Comparison of ENCODE assay signal across 1 cellular context in the genomic region with DNA sequence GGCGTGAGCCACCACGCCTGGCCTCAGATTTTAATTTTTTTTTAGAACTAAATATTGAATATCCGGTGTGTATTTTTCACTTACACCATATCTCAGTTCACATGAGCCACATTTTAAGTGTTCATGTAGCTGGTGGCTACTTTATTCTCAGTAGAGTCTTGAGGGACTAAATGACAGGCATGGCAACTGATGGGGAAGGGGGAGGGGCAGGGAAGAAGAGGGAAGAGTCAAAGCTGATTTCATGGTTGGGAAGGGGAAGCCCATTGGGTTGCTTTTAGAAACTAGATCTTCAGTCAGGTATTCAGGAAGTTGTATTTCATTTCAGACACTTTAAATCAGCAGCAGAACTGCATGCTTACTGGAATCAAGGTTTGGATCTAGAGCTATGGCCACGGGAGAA.
TF ChIP-seq lines count a peak whose summit lies in the region.

No MANE protein-coding gene starts in this region.

TF ChIP-seq in HepG2, 621 proteins besides CTCF, POLR2A, EP300 and RAD21:
- TF ChIP-seq, protein P1, sequence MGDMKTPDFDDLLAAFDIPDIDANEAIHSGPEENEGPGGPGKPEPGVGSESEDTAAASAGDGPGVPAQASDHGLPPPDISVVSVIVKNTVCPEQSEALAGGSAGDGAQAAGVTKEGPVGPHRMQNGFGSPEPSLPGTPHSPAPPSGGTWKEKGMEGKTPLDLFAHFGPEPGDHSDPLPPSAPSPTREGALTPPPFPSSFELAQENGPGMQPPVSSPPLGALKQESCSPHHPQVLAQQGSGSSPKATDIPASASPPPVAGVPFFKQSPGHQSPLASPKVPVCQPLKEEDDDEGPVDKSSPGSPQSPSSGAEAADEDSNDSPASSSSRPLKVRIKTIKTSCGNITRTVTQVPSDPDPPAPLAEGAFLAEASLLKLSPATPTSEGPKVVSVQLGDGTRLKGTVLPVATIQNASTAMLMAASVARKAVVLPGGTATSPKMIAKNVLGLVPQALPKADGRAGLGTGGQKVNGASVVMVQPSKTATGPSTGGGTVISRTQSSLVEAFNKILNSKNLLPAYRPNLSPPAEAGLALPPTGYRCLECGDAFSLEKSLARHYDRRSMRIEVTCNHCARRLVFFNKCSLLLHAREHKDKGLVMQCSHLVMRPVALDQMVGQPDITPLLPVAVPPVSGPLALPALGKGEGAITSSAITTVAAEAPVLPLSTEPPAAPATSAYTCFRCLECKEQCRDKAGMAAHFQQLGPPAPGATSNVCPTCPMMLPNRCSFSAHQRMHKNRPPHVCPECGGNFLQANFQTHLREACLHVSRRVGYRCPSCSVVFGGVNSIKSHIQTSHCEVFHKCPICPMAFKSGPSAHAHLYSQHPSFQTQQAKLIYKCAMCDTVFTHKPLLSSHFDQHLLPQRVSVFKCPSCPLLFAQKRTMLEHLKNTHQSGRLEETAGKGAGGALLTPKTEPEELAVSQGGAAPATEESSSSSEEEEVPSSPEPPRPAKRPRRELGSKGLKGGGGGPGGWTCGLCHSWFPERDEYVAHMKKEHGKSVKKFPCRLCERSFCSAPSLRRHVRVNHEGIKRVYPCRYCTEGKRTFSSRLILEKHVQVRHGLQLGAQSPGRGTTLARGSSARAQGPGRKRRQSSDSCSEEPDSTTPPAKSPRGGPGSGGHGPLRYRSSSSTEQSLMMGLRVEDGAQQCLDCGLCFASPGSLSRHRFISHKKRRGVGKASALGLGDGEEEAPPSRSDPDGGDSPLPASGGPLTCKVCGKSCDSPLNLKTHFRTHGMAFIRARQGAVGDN (CRISPR knock-in tag; IDR thresholded peaks at IDR 0.05) = no peak
- TF ChIP-seq ZFP36L2 (CRISPR knock-in tag; IDR thresholded peaks at IDR 0.05) (no peak), MED13 (CRISPR knock-in tag; IDR thresholded peaks at IDR 0.05) (no peak), HNRNPK (IDR thresholded peaks at IDR 0.05; ENCODE audit: low read depth, low read length, poor library complexity, severe bottlenecking) (peak; percentile 31), ZKSCAN8 (CRISPR knock-in tag; IDR thresholded peaks at IDR 0.05; ENCODE audit: borderline replicate concordance) (no peak), EEA1 (CRISPR knock-in tag; IDR thresholded peaks at IDR 0.05; ENCODE audit: borderline replicate concordance) (no peak)
- TF ChIP-seq, protein P2, sequence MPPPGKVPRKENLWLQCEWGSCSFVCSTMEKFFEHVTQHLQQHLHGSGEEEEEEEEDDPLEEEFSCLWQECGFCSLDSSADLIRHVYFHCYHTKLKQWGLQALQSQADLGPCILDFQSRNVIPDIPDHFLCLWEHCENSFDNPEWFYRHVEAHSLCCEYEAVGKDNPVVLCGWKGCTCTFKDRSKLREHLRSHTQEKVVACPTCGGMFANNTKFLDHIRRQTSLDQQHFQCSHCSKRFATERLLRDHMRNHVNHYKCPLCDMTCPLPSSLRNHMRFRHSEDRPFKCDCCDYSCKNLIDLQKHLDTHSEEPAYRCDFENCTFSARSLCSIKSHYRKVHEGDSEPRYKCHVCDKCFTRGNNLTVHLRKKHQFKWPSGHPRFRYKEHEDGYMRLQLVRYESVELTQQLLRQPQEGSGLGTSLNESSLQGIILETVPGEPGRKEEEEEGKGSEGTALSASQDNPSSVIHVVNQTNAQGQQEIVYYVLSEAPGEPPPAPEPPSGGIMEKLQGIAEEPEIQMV (CRISPR knock-in tag; IDR thresholded peaks at IDR 0.05; ENCODE audit: low read depth) = no peak
